ENCODE assay signal across 17 cellular contexts in the genomic region with DNA sequence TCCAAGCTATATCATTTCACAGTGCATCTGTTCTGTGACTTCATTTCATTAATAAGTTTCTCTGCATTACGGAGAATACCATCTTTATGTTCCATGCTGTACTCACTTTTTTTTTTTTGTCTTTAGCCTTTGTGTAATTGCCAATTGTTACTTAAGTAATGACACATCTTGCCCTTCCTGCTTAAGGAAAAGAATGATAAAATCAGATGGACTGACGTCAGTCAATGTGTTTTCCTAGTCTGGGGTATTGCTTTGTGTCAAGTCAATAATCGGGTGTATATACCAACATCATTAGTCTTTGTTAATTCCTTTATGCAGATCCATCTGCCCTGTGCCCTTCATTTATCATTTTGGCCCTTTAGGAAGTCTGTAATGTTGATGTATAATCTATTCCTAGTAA.
DNase-seq lines count a peak whose midpoint lies in the region; FAIRE-seq and TF ChIP-seq lines count a peak whose summit lies in the region.
"Had no signal": no experiment of that assay in that cellular context is flagged by ENCODE, and none has a peak within 500 bp of the region (broad histone marks: within the 10 kb centered on the region; RNA-seq: fewer than 3 reads in every experiment).

No MANE protein-coding gene starts in this region.

- no TSS peak for BruUV-seq in endothelial cell of umbilical vein (replicated peaks; lab: Mats Ljungman, UMichigan)

- no peaks in the 10 kb centered on the region for H3K9me3 ChIP-seq in left ventricle myocardium inferior (replicated peaks)
- H3K9me3 ChIP-seq in right atrium auricular region: no peaks in the 10 kb centered on the region
- H3K9me3 ChIP-seq in endothelial cell of umbilical vein (replicated peaks; ENCODE audit: control insufficient read depth, insufficient read depth, low read length): no peaks in the 10 kb centered on the region
- no peaks in the 10 kb centered on the region for H3K9me3 ChIP-seq in keratinocyte (ENCODE audit: control insufficient read depth, low read depth, low read length)
- H3K9me3 ChIP-seq: BE2C had no signal

- H3K4me2 ChIP-seq in endothelial cell of umbilical vein (ENCODE audit: insufficient read depth, low read length): peak overlapping the region; percentile 71
- no peak overlapping the region for H3K4me2 ChIP-seq in keratinocyte (ENCODE audit: control insufficient read depth, extremely low read depth, insufficient read depth, low read depth, low read length)

- POLR2A ChIA-PET in endothelial cell of umbilical vein (lab: Charles Lee): interaction anchor here (0.7 kb wide), 1 partner anchor 234 kb away, joined by 3 read pairs; no protein-coding TSS in a partner anchor

- H3K9me1 ChIP-seq in endothelial cell of umbilical vein (replicated peaks; ENCODE audit: control insufficient read depth, extremely low read depth, insufficient read depth, low read length) (no peaks in the 10 kb centered on the region), keratinocyte (ENCODE audit: control insufficient read depth, extremely low read depth, insufficient read depth, low read length) (no peaks in the 10 kb centered on the region)

- H3K79me2 ChIP-seq in endothelial cell of umbilical vein (ENCODE audit: control insufficient read depth, insufficient read depth, low read length): peaks cover 50% of the 10 kb centered on the region
- peaks cover 67% of the 10 kb centered on the region for H3K79me2 ChIP-seq in keratinocyte (ENCODE audit: control insufficient read depth, insufficient read depth, low read length)

- CTCF ChIA-PET in endothelial cell of umbilical vein (lab: Charles Lee): interaction anchor here (0.7 to 1.0 kb wide), 3 partner anchors 17 to 52 kb away, joined by 3 read pairs; no protein-coding TSS in a partner anchor

- H2AFZ ChIP-seq in endothelial cell of umbilical vein (ENCODE audit: low read depth, low read length) (no peak overlapping the region), keratinocyte (ENCODE audit: control insufficient read depth, low read length) (no peak overlapping the region)

- H3K9ac ChIP-seq in endothelial cell of umbilical vein (replicated peaks; ENCODE audit: extremely low read depth, insufficient read depth, low read length): peak overlapping the region; percentile 81
- no peak overlapping the region for H3K9ac ChIP-seq in keratinocyte (ENCODE audit: control insufficient read depth, extremely low read depth, insufficient read depth, low read length)

- H3K36me3 ChIP-seq in left ventricle myocardium inferior (no peaks in the 10 kb centered on the region), right atrium auricular region (no peaks in the 10 kb centered on the region), endothelial cell of umbilical vein (ENCODE audit: control insufficient read depth in 2 of 2, extremely low read depth in 1 of 2, insufficient read depth in 2 of 2, low read length in 2 of 2) (peaks cover 4% of the 10 kb centered on the region in 2 experiments), keratinocyte (ENCODE audit: control insufficient read depth in 2 of 2, extremely low read depth in 1 of 2, insufficient read depth in 2 of 2, low read length in 2 of 2) (peaks cover 5 to 7% of the 10 kb centered on the region in 2 experiments)
- H3K36me3 ChIP-seq: BE2C had no signal

- no peak for TF ChIP-seq CTCF in left ventricle myocardium inferior (IDR thresholded peaks at IDR 0.05; ENCODE audit: borderline replicate concordance)
- no peak for TF ChIP-seq CTCF in right atrium auricular region (IDR thresholded peaks at IDR 0.05)
- no peak for TF ChIP-seq CTCF in endothelial cell of umbilical vein (IDR thresholded peaks at IDR 0.05; ENCODE audit: extremely low read depth in 1 of 2, insufficient read depth in 1 of 2, low read depth in 1 of 2, low read length in 2 of 2)
- TF ChIP-seq CTCF in keratinocyte (optimal IDR thresholded peaks at IDR 0.05 in 1 of 3, IDR thresholded peaks at IDR 0.05 in 1 of 3, conservative IDR thresholded peaks at IDR 0.05 in 1 of 3; ENCODE audit: extremely low read depth in 1 of 3, insufficient read depth in 2 of 3, low read length in 3 of 3): no peak

- dilution Hi-C loops in endothelial cell of umbilical vein (cut with MboI; ENCODE audit: extremely low pct_ligation_motif_present, low sequenced_read_pairs): no loop called here
- dilution Hi-C loops in keratinocyte (cut with MboI; ENCODE audit: extremely low pct_ligation_motif_present, low sequenced_read_pairs): no loop called here

- FAIRE-seq in endothelial cell of umbilical vein (lab: Jason Lieb, UNC) (peak; percentile 89), keratinocyte (lab: Jason Lieb, UNC) (no peak)

- DNase-seq in left ventricle myocardium inferior (no peak), right atrium auricular region (ENCODE audit: low spot score) (no peak), endothelial cell of umbilical vein (ENCODE audit: low read depth, low spot score) (peak; percentile 97), keratinocyte (ENCODE audit: low read depth, low spot score) (no peak), NCI-H82 treated with DMSO at 0.1 percent for 48 hours (lab: John Stamatoyannopoulos, UW; ENCODE audit: unreplicated experiment) (no peak)
- DNase-seq in activated naive CD4-positive, alpha-beta T cell treated with Interleukin-2 at 50 U/mL for 16 hours: no peak
- DNase-seq in activated CD8-positive, alpha-beta memory T cell treated with anti-CD3 and anti-CD28 coated beads for 24 hours: no peak
- DNase-seq: BE2C, DMS79, H7, Karpas-422, NCI-H1694, NCI-H2081, NCI-H2171 treated with DMSO at 0.1 percent for 48 hours, NCI-H524 treated with DMSO at 0.1 percent for 48 hours, NCI-H82, Right ventricle myocardium superior had no signal

- H3K27ac ChIP-seq in left ventricle myocardium inferior (replicated peaks): peak overlapping the region; percentile 64
- peak overlapping the region in 1 of 2 donors; percentile 19 for H3K27ac ChIP-seq in right atrium auricular region
- H3K27ac ChIP-seq in endothelial cell of umbilical vein (ENCODE audit: insufficient read depth, low read depth, low read length): peak overlapping the region; percentile 94
- peak overlapping the region; percentile 15 for H3K27ac ChIP-seq in keratinocyte (ENCODE audit: control insufficient read depth, insufficient read depth, low read length)

- intact Hi-C loops in left ventricle myocardium inferior (cut with micrococcal nuclease) (loop anchor here (10.0 kb wide), 1 partner anchor 48 kb away; no protein-coding TSS in a partner anchor), endothelial cell of umbilical vein (cut with micrococcal nuclease) (loop anchor here (1.0 kb wide), 2 partner anchors 48 to 59 kb away; no protein-coding TSS in a partner anchor)

- H3K4me3 ChIP-seq in left ventricle myocardium inferior (no peak overlapping the region), right atrium auricular region (no peak overlapping the region), endothelial cell of umbilical vein (replicated peaks in 1 of 3; ENCODE audit: insufficient read depth in 1 of 3, low read depth in 1 of 3, low read length in 3 of 3) (no peak overlapping the region), keratinocyte (ENCODE audit: control insufficient read depth in 2 of 3, extremely low read depth in 1 of 3, insufficient read depth in 2 of 3, low read depth in 1 of 3, low read length in 3 of 3) (no peak overlapping the region)

- H4K20me1 ChIP-seq in endothelial cell of umbilical vein (replicated peaks; ENCODE audit: control insufficient read depth, extremely low read depth, insufficient read depth, low read length): no peaks in the 10 kb centered on the region
- no peaks in the 10 kb centered on the region for H4K20me1 ChIP-seq in keratinocyte (ENCODE audit: control insufficient read depth, extremely low read depth, insufficient read depth, low read length)

- H3K27me3 ChIP-seq in left ventricle myocardium inferior (ENCODE audit: low read depth) (no peaks in the 10 kb centered on the region), right atrium auricular region (no peaks in the 10 kb centered on the region), endothelial cell of umbilical vein (ENCODE audit: control insufficient read depth in 2 of 2, insufficient read depth in 2 of 2, low read length in 2 of 2) (no peaks in the 10 kb centered on the region), keratinocyte (ENCODE audit: control insufficient read depth, extremely low read depth, insufficient read depth, low read length) (no peaks in the 10 kb centered on the region)
- H3K27me3 ChIP-seq: BE2C had no signal

- TF ChIP-seq POLR2A in endothelial cell of umbilical vein (IDR thresholded peaks at IDR 0.05; ENCODE audit: low read depth, low read length): no peak

- H3K4me1 ChIP-seq in left ventricle myocardium inferior (peaks cover 95% of the 10 kb centered on the region), right atrium auricular region (peaks cover 0 to 49% of the 10 kb centered on the region in 2 donors), endothelial cell of umbilical vein (ENCODE audit: control insufficient read depth, extremely low read depth, insufficient read depth, low read length) (peaks cover 62% of the 10 kb centered on the region), keratinocyte (ENCODE audit: control insufficient read depth, extremely low read depth, insufficient read depth, low read length) (peaks cover 44% of the 10 kb centered on the region)
- H3K4me1 ChIP-seq: BE2C had no signal

TF ChIP-seq in endothelial cell of umbilical vein, 7 proteins besides CTCF, POLR2A, EP300 and RAD21:
- TF ChIP-seq, protein P1, sequence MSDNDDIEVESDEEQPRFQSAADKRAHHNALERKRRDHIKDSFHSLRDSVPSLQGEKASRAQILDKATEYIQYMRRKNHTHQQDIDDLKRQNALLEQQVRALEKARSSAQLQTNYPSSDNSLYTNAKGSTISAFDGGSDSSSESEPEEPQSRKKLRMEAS (IDR thresholded peaks at IDR 0.05; ENCODE audit: insufficient read depth, insufficient read length): no peak
- TF ChIP-seq POLR2AphosphoS5 (IDR thresholded peaks at IDR 0.05; ENCODE audit: insufficient read depth, low read depth, low read length) (peak; percentile 67), JUN (IDR thresholded peaks at IDR 0.05; ENCODE audit: borderline replicate concordance, insufficient read depth, insufficient read length, low read depth) (peak; percentile 98), FOS (IDR thresholded peaks at IDR 0.05; ENCODE audit: borderline replicate concordance, insufficient read depth, low read length) (peak; percentile 79), EZH2 (IDR thresholded peaks at IDR 0.05; ENCODE audit: borderline replicate concordance, low read depth, low read length, severe bottlenecking) (no peak), GATA2 (IDR thresholded peaks at IDR 0.05; ENCODE audit: insufficient read depth, insufficient read length, low read depth, low read length) (peak; percentile 89), MYC (IDR thresholded peaks at IDR 0.05; ENCODE audit: low read depth, low read length) (no peak)
TF ChIP-seq in endothelial cell of umbilical vein: peak in this region for 4.
